9 cellular contexts compared by ENCODE assay signal in genomic region chr21:14687277-14687642, GRCh38.
DNase-seq lines count a peak whose midpoint lies in the region; ATAC-seq lines count a peak whose summit lies in the region.
"Had no signal": no experiment of that assay in that cellular context is flagged by ENCODE, and none has a peak within 500 bp of the region (broad histone marks: within the 10 kb centered on the region; RNA-seq: fewer than 3 reads in every experiment).

No MANE protein-coding gene starts in this region.

- H3K4me1 Mint-ChIP-seq in dendritic cell treated with granulocyte-macrophage colony-stimulating factor and Interleukin-4, amounts not matched to agents 40 ng/mL and 50 ng/mL, for 4 days (ENCODE audit: low read depth), result peaks cover 89% of the 10 kb centered on the region

- no peak overlapping the region for H3K4me3 Mint-ChIP-seq in dendritic cell treated with granulocyte-macrophage colony-stimulating factor and Interleukin-4, amounts not matched to agents 40 ng/mL and 50 ng/mL, for 4 days

- DNase-seq in NCI-H1092 (lab: John Stamatoyannopoulos, UW), result no peak
- no peak for DNase-seq in AG08395 (ENCODE audit: low spot score)
- DNase-seq in mucosa of gallbladder (ENCODE audit: low spot score), result no peak
- no peak for DNase-seq in DMS53 treated with DMSO at 0.1 percent for 48 hours (lab: John Stamatoyannopoulos, UW; ENCODE audit: unreplicated experiment)
- DNase-seq: PC-9 had no signal

- peaks cover 25% of the 10 kb centered on the region for H3K36me3 Mint-ChIP-seq in dendritic cell treated with granulocyte-macrophage colony-stimulating factor and Interleukin-4, amounts not matched to agents 40 ng/mL and 50 ng/mL, for 4 days (ENCODE audit: low read depth)

- H3K27ac Mint-ChIP-seq in dendritic cell treated with granulocyte-macrophage colony-stimulating factor and Interleukin-4, amounts not matched to agents 40 ng/mL and 50 ng/mL, for 4 days, result peak overlapping the region; percentile 90

- no peaks in the 10 kb centered on the region for H3K27me3 Mint-ChIP-seq in dendritic cell treated with granulocyte-macrophage colony-stimulating factor and Interleukin-4, amounts not matched to agents 40 ng/mL and 50 ng/mL, for 4 days

- intact Hi-C loops in dendritic cell treated with granulocyte-macrophage colony-stimulating factor and Interleukin-4, amounts not matched to agents 40 ng/mL and 50 ng/mL, for 4 days (cut with micrococcal nuclease), result loop anchor here (5.0 kb wide), 2 partner anchors 50 to 150 kb away; no protein-coding TSS in a partner anchor

- peaks cover 26% of the 10 kb centered on the region for H3K9me3 Mint-ChIP-seq in dendritic cell treated with granulocyte-macrophage colony-stimulating factor and Interleukin-4, amounts not matched to agents 40 ng/mL and 50 ng/mL, for 4 days

- ATAC-seq in GM18502 (IDR thresholded peaks at IDR 0.05; ENCODE audit: poor library complexity, unreplicated experiment) (peak; percentile 72), GM21619 (IDR thresholded peaks at IDR 0.05; ENCODE audit: unreplicated experiment) (peak; percentile 53), HG03565 (IDR thresholded peaks at IDR 0.05; ENCODE audit: unreplicated experiment) (peak; percentile 57)
